ENCODE assay signal across 21 cellular contexts in the genomic region with DNA sequence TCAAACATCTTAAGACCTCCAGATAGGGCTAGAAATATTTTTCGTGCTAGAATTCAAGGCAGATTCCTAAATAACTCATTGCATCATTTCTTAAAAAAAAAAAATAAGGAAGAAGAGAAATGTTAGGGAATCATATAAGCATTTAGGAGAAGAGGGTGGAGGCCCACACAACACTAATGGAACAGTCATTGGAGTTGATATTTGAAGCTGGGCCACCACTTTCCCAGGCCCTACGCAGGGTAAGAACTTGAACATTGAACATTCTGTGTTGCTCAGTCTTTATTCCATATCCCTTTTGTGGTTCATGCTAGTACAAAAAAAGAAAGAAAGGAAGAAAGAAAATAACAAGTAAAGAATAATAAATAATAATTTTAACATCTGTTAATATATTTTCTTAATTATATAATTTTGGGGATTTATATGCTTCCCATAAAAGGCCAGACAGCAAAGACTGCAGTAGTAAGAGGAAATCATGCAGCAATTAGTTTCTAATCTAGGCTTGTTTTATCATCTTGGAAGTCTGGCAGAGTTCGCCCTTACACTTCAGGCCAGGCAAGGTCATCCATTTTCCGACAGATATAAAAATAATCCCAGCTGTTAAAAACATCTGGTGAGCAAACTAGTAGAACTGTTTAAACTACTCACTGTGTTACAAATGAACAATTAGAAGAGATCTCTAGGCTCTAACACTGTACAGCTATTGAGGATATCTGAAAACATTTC.
DNase-seq lines count a peak whose midpoint lies in the region; ATAC-seq and TF ChIP-seq lines count a peak whose summit lies in the region.
"Had no signal": no experiment of that assay in that cellular context is flagged by ENCODE, and none has a peak within 500 bp of the region (broad histone marks: within the 10 kb centered on the region; RNA-seq: fewer than 3 reads in every experiment).

No MANE protein-coding gene starts in this region.

- no peaks in the 10 kb centered on the region for H3K9me3 ChIP-seq in body of pancreas
- H3K9me3 ChIP-seq: A549, BLaER1, colonic mucosa had no signal

- intact Hi-C loops in body of pancreas (cut with DNase I): no loop called here
- intact Hi-C loops in left cardiac atrium (cut with DNase I): no loop called here
- intact Hi-C loops in sciatic nerve (cut with DNase I): no loop called here

- H3K36me3 ChIP-seq in body of pancreas (replicated peaks in 1 of 2; ENCODE audit: insufficient read depth in 1 of 2, low read depth in 2 of 2): peaks cover 0 to 8% of the 10 kb centered on the region in 2 donors
- H3K36me3 ChIP-seq: BLaER1, colonic mucosa had no signal

- no peak for TF ChIP-seq POLR2A in body of pancreas (IDR thresholded peaks at IDR 0.05)

- DNase-seq in DMS 273 (lab: John Stamatoyannopoulos, UW; ENCODE audit: unreplicated experiment): peak; percentile 66
- peak in 1 of 4 donors; percentile 23 for DNase-seq in body of pancreas
- no peak for DNase-seq in left cardiac atrium
- no peak for DNase-seq in sciatic nerve (ENCODE audit: low spot score)
- DNase-seq in cerebellar nuclear complex (lab: John Stamatoyannopoulos, UW): no peak
- DNase-seq in effector CD4-positive, alpha-beta T cell: no peak
- DNase-seq: Calu3; colonic mucosa; foreskin keratinocyte; NCI-H1417; NCI-H510A treated with DMSO at 0.1 percent for 48 hours; stimulated activated CD4-positive, alpha-beta T cell treated with anti-CD3 and anti-CD28 coated beads, Interleukin-4, amount 100 ng/mL, for 4 hours; T1000 had no signal

- H3K4me1 ChIP-seq in body of pancreas: no peaks in the 10 kb centered on the region
- H3K4me1 ChIP-seq: A549, BLaER1, colonic mucosa, parathyroid adenoma had no signal

- H3K27me3 ChIP-seq in body of pancreas: no peaks in the 10 kb centered on the region
- H3K27me3 ChIP-seq: BLaER1, colonic mucosa, foreskin keratinocyte had no signal

- H3K4me3 ChIP-seq in body of pancreas: no peak overlapping the region
- H3K4me3 ChIP-seq: A549, BLaER1, colonic mucosa had no signal

- H3K27ac ChIP-seq in body of pancreas: peak overlapping the region in 1 of 4 donors; percentile 28
- H3K27ac ChIP-seq: A549, BLaER1, colonic mucosa, foreskin keratinocyte, parathyroid adenoma, RWPE1 had no signal

- TF ChIP-seq CTCF in body of pancreas (IDR thresholded peaks at IDR 0.05): no peak

- 39 to 45% methylated on average over 4 of the region's 4 CpGs for WGBS in body of pancreas, 2 donors

- peak; percentile 18 for ATAC-seq in body of pancreas
- ATAC-seq in left cardiac atrium: peak; percentile 87 to 90
- peak; percentile 26 for ATAC-seq in sciatic nerve
- no peak for ATAC-seq in GM18502 (IDR thresholded peaks at IDR 0.05; ENCODE audit: poor library complexity, unreplicated experiment)
- no peak for ATAC-seq in HG03565 (IDR thresholded peaks at IDR 0.05; ENCODE audit: unreplicated experiment)
- ATAC-seq: A549; activated naive CD4-positive, alpha-beta T cell treated with anti-CD3 and anti-CD28 coated beads, Interleukin-2, amount 50 U/mL, for 72 hours; foreskin keratinocyte; natural killer cell treated with Interleukin-12 subunit alpha and Interleukin-12 subunit beta and Interleukin-15 and Interleukin-18, amount 100 ng/mL, for 72 hours had no signal

Comparison
In these comparisons a context has a peak if more than half of its experiments do, and no peak if none do; other contexts are left out.
1. ATAC-seq: peak in body of pancreas (single experiment), left cardiac atrium (2 of 2) and sciatic nerve (single experiment); none in GM18502 (single experiment) and HG03565 (single experiment).